ENCODE assay signal across 9 cellular contexts in genomic region chr14:71050227-71050823, GRCh38.
DNase-seq lines count a peak whose midpoint lies in the region; ATAC-seq and TF ChIP-seq lines count a peak whose summit lies in the region.
"Had no signal": no experiment of that assay in that cellular context is flagged by ENCODE, and none has a peak within 500 bp of the region (broad histone marks: within the 10 kb centered on the region; RNA-seq: fewer than 3 reads in every experiment).

No MANE protein-coding gene starts in this region.

- no peak overlapping the region for H3K27ac ChIP-seq in CD4-positive, alpha-beta T cell (ENCODE audit: low read depth, low read length)

- H3K27me3 Mint-ChIP-seq in CD4-positive, alpha-beta T cell, result no peaks in the 10 kb centered on the region
- H3K27me3 Mint-ChIP-seq in activated T-helper 2 cell treated with anti-CD3 and anti-CD28 coated beads, Interferon-gamma antibody, Interleukin-2, Interleukin-4, amounts not matched to agents 10 μg/mL and 5 μg/mL and 100 μg/mL, durations not matched to agents 14 hours and 24 hours and 36 hours (ENCODE audit: low read depth), result no peaks in the 10 kb centered on the region

- H3K36me3 Mint-ChIP-seq in CD4-positive, alpha-beta T cell (ENCODE audit: low read depth), result peaks cover 88% of the 10 kb centered on the region
- H3K36me3 Mint-ChIP-seq in activated T-helper 2 cell treated with anti-CD3 and anti-CD28 coated beads, Interferon-gamma antibody, Interleukin-2, Interleukin-4, amounts not matched to agents 10 μg/mL and 5 μg/mL and 100 μg/mL, durations not matched to agents 14 hours and 24 hours and 36 hours (ENCODE audit: low read depth), result peaks cover 41% of the 10 kb centered on the region

- H3K27me3 ChIP-seq in CD4-positive, alpha-beta T cell (ENCODE audit: control insufficient read depth, insufficient read depth, low read length), result no peaks in the 10 kb centered on the region
- no peaks in the 10 kb centered on the region for H3K27me3 ChIP-seq in adipocyte (replicated peaks; ENCODE audit: control insufficient read depth, insufficient read depth, low read length)

- H3K27ac Mint-ChIP-seq in CD4-positive, alpha-beta T cell, result no peak overlapping the region
- no peak overlapping the region for H3K27ac Mint-ChIP-seq in activated T-helper 2 cell treated with anti-CD3 and anti-CD28 coated beads, Interferon-gamma antibody, Interleukin-2, Interleukin-4, amounts not matched to agents 10 μg/mL and 5 μg/mL and 100 μg/mL, durations not matched to agents 14 hours and 24 hours and 36 hours

- POLR2A ChIA-PET in CD4-positive, alpha-beta T cell (lab: Charles Lee), result no interaction called here

- H3K36me3 ChIP-seq in adipocyte (ENCODE audit: control insufficient read depth, insufficient read depth, low read length, severe bottlenecking), result peaks cover 84% of the 10 kb centered on the region

- DNase-seq in CD4-positive, alpha-beta T cell, result no peak
- DNase-seq in HT-29 (ENCODE audit: low spot score) (peak; percentile 13), adipocyte (ENCODE audit: low read depth) (peak; percentile 38), lung microvascular endothelial cell (ENCODE audit: low read depth in 2 of 2) (peak; percentile 22 to 24)
- no peak for DNase-seq in central memory CD4-positive, alpha-beta T cell
- DNase-seq in activated T-helper 2 cell treated with anti-CD3 and anti-CD28 coated beads, Interferon-gamma antibody, Interleukin-2, Interleukin-4, amounts not matched to agents 10 μg/mL and 5 μg/mL and 100 μg/mL, durations not matched to agents 14 hours and 24 hours and 36 hours (ENCODE audit: low spot score), result no peak
- DNase-seq: caudate nucleus had no signal

- no peak overlapping the region for H3K4me3 ChIP-seq in adipocyte (ENCODE audit: low read length)

- CTCF ChIA-PET in CD4-positive, alpha-beta T cell (lab: Charles Lee), result interaction anchor here (0.6 kb wide), 1 partner anchor 71 kb away, joined by 3 read pairs; no protein-coding TSS in a partner anchor

- H3K9me3 Mint-ChIP-seq in CD4-positive, alpha-beta T cell, result no peaks in the 10 kb centered on the region
- no peaks in the 10 kb centered on the region for H3K9me3 Mint-ChIP-seq in activated T-helper 2 cell treated with anti-CD3 and anti-CD28 coated beads, Interferon-gamma antibody, Interleukin-2, Interleukin-4, amounts not matched to agents 10 μg/mL and 5 μg/mL and 100 μg/mL, durations not matched to agents 14 hours and 24 hours and 36 hours

- H3K9ac ChIP-seq in adipocyte (ENCODE audit: low read length), result no peak overlapping the region

- peak; percentile 52 for ATAC-seq in CD4-positive, alpha-beta T cell (ENCODE audit: poor library complexity)
- ATAC-seq in HG02973 (IDR thresholded peaks at IDR 0.05; ENCODE audit: unreplicated experiment) (no peak), GM21526 (IDR thresholded peaks at IDR 0.05; ENCODE audit: low FRiP score, unreplicated experiment) (no peak)

- peak; percentile 61 for TF ChIP-seq CTCF in CD4-positive, alpha-beta T cell (IDR thresholded peaks at IDR 0.05)

- intact Hi-C loops in CD4-positive, alpha-beta T cell (cut with DNase I, micrococcal nuclease), result no loop called here
- intact Hi-C loops in activated T-helper 2 cell treated with anti-CD3 and anti-CD28 coated beads, Interferon-gamma antibody, Interleukin-2, Interleukin-4, amounts not matched to agents 10 μg/mL and 5 μg/mL and 100 μg/mL, durations not matched to agents 14 hours and 24 hours and 36 hours (cut with micrococcal nuclease), result no loop called here

- H3K4me3 Mint-ChIP-seq in CD4-positive, alpha-beta T cell, result no peak overlapping the region
- H3K4me3 Mint-ChIP-seq in activated T-helper 2 cell treated with anti-CD3 and anti-CD28 coated beads, Interferon-gamma antibody, Interleukin-2, Interleukin-4, amounts not matched to agents 10 μg/mL and 5 μg/mL and 100 μg/mL, durations not matched to agents 14 hours and 24 hours and 36 hours (ENCODE audit: low read depth), result no peak overlapping the region

- no peaks in the 10 kb centered on the region for H3K9me3 ChIP-seq in CD4-positive, alpha-beta T cell (ENCODE audit: control insufficient read depth, low read length)
- H3K9me3 ChIP-seq in adipocyte (ENCODE audit: control insufficient read depth, low read length), result no peaks in the 10 kb centered on the region

- peaks cover 9% of the 10 kb centered on the region for H3K4me1 Mint-ChIP-seq in CD4-positive, alpha-beta T cell (ENCODE audit: low read depth)
- H3K4me1 Mint-ChIP-seq in activated T-helper 2 cell treated with anti-CD3 and anti-CD28 coated beads, Interferon-gamma antibody, Interleukin-2, Interleukin-4, amounts not matched to agents 10 μg/mL and 5 μg/mL and 100 μg/mL, durations not matched to agents 14 hours and 24 hours and 36 hours (ENCODE audit: low read depth), result peaks cover 2% of the 10 kb centered on the region

- peaks cover 8% of the 10 kb centered on the region for H3K4me1 ChIP-seq in adipocyte (ENCODE audit: control insufficient read depth, insufficient read depth, low read length)

Comparison
In these comparisons a context has a peak if more than half of its experiments do, and no peak if none do; other contexts are left out.
1. DNase-seq: peak in HT-29 (single experiment), adipocyte (single experiment) and lung microvascular endothelial cell (2 of 2); none in CD4-positive, alpha-beta T cell (0 of 10), central memory CD4-positive, alpha-beta T cell (single experiment) and activated T-helper 2 cell treated with anti-CD3 and anti-CD28 coated beads, Interferon-gamma antibody, Interleukin-2, Interleukin-4, amounts not matched to agents 10 μg/mL and 5 μg/mL and 100 μg/mL, durations not matched to agents 14 hours and 24 hours and 36 hours (single experiment).